ENCODE assay signal across 11 cellular contexts in the genomic region with DNA sequence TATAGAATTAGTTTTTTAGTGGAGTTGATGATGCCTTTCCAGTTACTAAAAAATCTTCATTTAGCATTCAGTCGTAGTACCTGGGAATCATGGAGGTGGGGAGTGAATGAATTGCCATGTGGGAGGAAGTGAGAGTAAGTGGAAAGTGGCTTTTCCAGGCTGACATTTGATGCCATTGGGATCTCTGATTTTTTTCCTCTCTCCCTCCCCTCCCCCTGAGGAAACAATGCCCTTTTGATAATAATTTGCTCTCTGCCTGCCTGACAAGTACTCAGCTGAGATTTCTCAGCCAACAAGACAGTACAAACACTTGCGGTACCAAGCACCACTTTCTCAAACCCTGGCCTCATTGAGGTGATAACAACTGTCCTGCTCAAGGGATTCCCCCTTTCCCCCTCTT. TPM values are rescaled to one million over a fixed set of nuclear protein-coding genes. Genes with fewer than 3 reads are reported as not detected.
A peak's percentile ranks its signal among the peaks of the same experiment; 100 is the strongest.
DNase-seq lines count a peak whose midpoint lies in the region; ATAC-seq, FAIRE-seq and TF ChIP-seq lines count a peak whose summit lies in the region.
"Had no signal": no experiment of that assay in that cellular context is flagged by ENCODE, and none has a peak within 500 bp of the region (broad histone marks: within the 10 kb centered on the region; RNA-seq: fewer than 3 reads in every experiment).

No MANE protein-coding gene starts in this region.

- H3K27ac Mint-ChIP-seq in activated T-helper 17 cell treated with anti-CD3 and anti-CD28 coated beads, Interleukin-2, amount 50 U/mL, for 72 hours: peak overlapping the region; percentile 98

- no peaks in the 10 kb centered on the region for H3K27me3 Mint-ChIP-seq in activated T-cell treated with anti-CD3 and anti-CD28 coated beads, Interleukin-2, amount 50 U/mL, for 4 hours (ENCODE audit: low read depth)
- no peaks in the 10 kb centered on the region for H3K27me3 Mint-ChIP-seq in activated T-helper 17 cell treated with anti-CD3 and anti-CD28 coated beads, Interleukin-2, amount 50 U/mL, for 72 hours

- ATAC-seq in activated T-cell treated with anti-CD3 and anti-CD28 coated beads, Interleukin-2, amount 50 U/mL, for 4 hours: no peak
- no peak for ATAC-seq in activated T-helper 17 cell treated with anti-CD3 and anti-CD28 coated beads, Interleukin-2, amount 50 U/mL, for 72 hours (replicated peaks)
- ATAC-seq in left cardiac atrium: no peak

- peaks cover 43% of the 10 kb centered on the region for H3K36me3 Mint-ChIP-seq in activated T-cell treated with anti-CD3 and anti-CD28 coated beads, Interleukin-2, amount 50 U/mL, for 4 hours (ENCODE audit: insufficient read depth)
- peaks cover 72% of the 10 kb centered on the region for H3K36me3 Mint-ChIP-seq in activated T-helper 17 cell treated with anti-CD3 and anti-CD28 coated beads, Interleukin-2, amount 50 U/mL, for 72 hours (ENCODE audit: low read depth)

- peak overlapping the region; percentile 98 for H3K4me3 Mint-ChIP-seq in activated T-cell treated with anti-CD3 and anti-CD28 coated beads, Interleukin-2, amount 50 U/mL, for 4 hours
- H3K4me3 Mint-ChIP-seq in activated T-helper 17 cell treated with anti-CD3 and anti-CD28 coated beads, Interleukin-2, amount 50 U/mL, for 72 hours: peak overlapping the region; percentile 95

- peak overlapping the region; percentile 85 for H3K27ac ChIP-seq in substantia nigra (ENCODE audit: low read depth, low read length, poor library complexity, severe bottlenecking)

- H3K4me1 Mint-ChIP-seq in activated T-cell treated with anti-CD3 and anti-CD28 coated beads, Interleukin-2, amount 50 U/mL, for 4 hours (ENCODE audit: low read depth): peaks cover 67% of the 10 kb centered on the region
- peaks cover 51% of the 10 kb centered on the region for H3K4me1 Mint-ChIP-seq in activated T-helper 17 cell treated with anti-CD3 and anti-CD28 coated beads, Interleukin-2, amount 50 U/mL, for 72 hours

- no peaks in the 10 kb centered on the region for H3K9me3 Mint-ChIP-seq in activated T-cell treated with anti-CD3 and anti-CD28 coated beads, Interleukin-2, amount 50 U/mL, for 4 hours
- H3K9me3 Mint-ChIP-seq in activated T-helper 17 cell treated with anti-CD3 and anti-CD28 coated beads, Interleukin-2, amount 50 U/mL, for 72 hours: no peaks in the 10 kb centered on the region

- no peak for DNase-seq in activated T-cell treated with anti-CD3 and anti-CD28 coated beads, Interleukin-2, amount 50 U/mL, for 4 hours
- DNase-seq in activated T-cell treated with anti-CD3 and anti-CD28 coated beads, Interleukin-2, amount 50 U/mL, for 48 hours: no peak
- DNase-seq in foreskin melanocyte (peak; percentile 82), substantia nigra (lab: John Stamatoyannopoulos, UW) (peak in 28 of 49 donors; percentile 2 to 73 (median 18)), GM12892 (ENCODE audit: insufficient read length) (no peak), left cardiac atrium (no peak)
- DNase-seq in stimulated activated CD4-positive, alpha-beta T cell treated with anti-CD3 and anti-CD28 coated beads, Interleukin-4, amount 100 ng/mL, for 4 hours: no peak
- DNase-seq: MM.1S had no signal

- TF ChIP-seq POLR2A in GM12892 (IDR thresholded peaks at IDR 0.05; ENCODE audit: low read depth, low read length): no peak

- FAIRE-seq in GM12892 (lab: Jason Lieb, UNC): no peak
- FAIRE-seq: endometrium had no signal

- intact Hi-C loops in left cardiac atrium (cut with DNase I): no loop called here

RNA-seq across cellular contexts. Expression of a gene that starts 2.2 kb away (rescaled TPM):
- 100 to 1,000 TPM in 1 of 3 donors, 10 to 100 TPM in 2; 92.7 to 103 (median 94.3) TPM for total RNA-seq in activated T-cell treated with anti-CD3 and anti-CD28 coated beads, Interleukin-2, amount 50 U/mL, for 4 hours
- 100 to 1,000 TPM in 1 of 2 donors, 10 to 100 TPM in 1; 88.9 to 130 TPM for total RNA-seq in activated T-helper 17 cell treated with anti-CD3 and anti-CD28 coated beads, Interleukin-2, amount 50 U/mL, for 72 hours
- polyA plus RNA-seq in GM12892 (2012; ENCODE audit: missing spikeins): 79.9 TPM
- total RNA-seq in left cardiac atrium: 10 to 100 TPM; 42.7 to 51.7 TPM

RNA-seq across cellular contexts. Expression of a gene that starts 17.8 kb away (rescaled TPM):
- total RNA-seq in activated T-cell treated with anti-CD3 and anti-CD28 coated beads, Interleukin-2, amount 50 U/mL, for 4 hours: 100 to 1,000 TPM; 166 to 188 (median 188) TPM
- total RNA-seq in activated T-helper 17 cell treated with anti-CD3 and anti-CD28 coated beads, Interleukin-2, amount 50 U/mL, for 72 hours: 100 to 1,000 TPM in 1 of 2 donors, 10 to 100 TPM in 1; 71.3 to 101 TPM
- polyA plus RNA-seq in GM12892 (2012; ENCODE audit: missing spikeins): 450 TPM
- total RNA-seq in left cardiac atrium: 100 to 1,000 TPM; 356 to 396 TPM

RNA-seq across cellular contexts. Expression of a gene that starts 34.3 kb away (rescaled TPM):
- total RNA-seq in activated T-cell treated with anti-CD3 and anti-CD28 coated beads, Interleukin-2, amount 50 U/mL, for 4 hours: 100 to 1,000 TPM; 166 to 173 (median 170) TPM
- total RNA-seq in activated T-helper 17 cell treated with anti-CD3 and anti-CD28 coated beads, Interleukin-2, amount 50 U/mL, for 72 hours: 100 to 1,000 TPM in 1 of 2 donors, 10 to 100 TPM in 1; 62.7 to 127 TPM
- 75.4 TPM for polyA plus RNA-seq in GM12892 (2012; ENCODE audit: missing spikeins)
- 100 to 1,000 TPM in 1 of 2 donors, 10 to 100 TPM in 1; 94.7 to 109 TPM for total RNA-seq in left cardiac atrium

RNA-seq across cellular contexts. Expression of a gene that starts 58.0 kb away (rescaled TPM):
- not detected for total RNA-seq in activated T-cell treated with anti-CD3 and anti-CD28 coated beads, Interleukin-2, amount 50 U/mL, for 4 hours
- not detected for total RNA-seq in activated T-helper 17 cell treated with anti-CD3 and anti-CD28 coated beads, Interleukin-2, amount 50 U/mL, for 72 hours
- polyA plus RNA-seq in GM12892 (2012; ENCODE audit: missing spikeins): not detected
- total RNA-seq in left cardiac atrium: not detected
- total RNA-seq: ureter had no signal

Comparison
In these comparisons a context has a peak if more than half of its experiments do, and no peak if none do; other contexts are left out.
1. DNase-seq: peak in foreskin melanocyte (single experiment) and substantia nigra (28 of 49); none in activated T-cell treated with anti-CD3 and anti-CD28 coated beads, Interleukin-2, amount 50 U/mL, for 4 hours (single experiment), activated T-cell treated with anti-CD3 and anti-CD28 coated beads, Interleukin-2, amount 50 U/mL, for 48 hours (0 of 2), GM12892 (single experiment), stimulated activated CD4-positive, alpha-beta T cell treated with anti-CD3 and anti-CD28 coated beads, Interleukin-4, amount 100 ng/mL, for 4 hours (0 of 2) and left cardiac atrium (single experiment).